Comparison of ENCODE assay signal across 19 cellular contexts in genomic region chr7:132422502-132423101, GRCh38.
A peak's percentile ranks its signal among the peaks of the same experiment; 100 is the strongest.
DNase-seq lines count a peak whose midpoint lies in the region; ATAC-seq and TF ChIP-seq lines count a peak whose summit lies in the region.
"Had no signal": no experiment of that assay in that cellular context is flagged by ENCODE, and none has a peak within 500 bp of the region (broad histone marks: within the 10 kb centered on the region; RNA-seq: fewer than 3 reads in every experiment).

No MANE protein-coding gene starts in this region.

- H3K27ac Mint-ChIP-seq in nephron progenitor cell, result no peak overlapping the region
- H3K27ac Mint-ChIP-seq: activated naive CD8-positive, alpha-beta T cell treated with anti-CD3 and anti-CD28 coated beads, Interleukin-2, amount 50 U/mL, for 24 hours; activated T-helper 2 cell treated with anti-CD3 and anti-CD28 coated beads, Interferon-gamma antibody, Interleukin-2, Interleukin-4, amounts not matched to agents 10 μg/mL and 5 μg/mL and 100 μg/mL, durations not matched to agents 14 hours and 24 hours and 36 hours; endodermal cell; stimulated activated naive B cell treated with anti-CD40 and anti-IgM and Interleukin-4, amounts not matched to agents 10 μg/mL and 1 μg/mL and 100 μg/mL, for 72 hours; type B pancreatic cell had no signal

- H3K79me2 ChIP-seq in fibroblast of lung (ENCODE audit: control insufficient read depth, insufficient read depth, low read length), result no peaks in the 10 kb centered on the region

- H3K4me3 Mint-ChIP-seq in nephron progenitor cell, result no peak overlapping the region
- H3K4me3 Mint-ChIP-seq: activated naive CD8-positive, alpha-beta T cell treated with anti-CD3 and anti-CD28 coated beads, Interleukin-2, amount 50 U/mL, for 24 hours; endodermal cell; stimulated activated naive B cell treated with anti-CD40 and anti-IgM and Interleukin-4, amounts not matched to agents 10 μg/mL and 1 μg/mL and 100 μg/mL, for 72 hours had no signal

- DNase-seq in Right ventricle myocardium superior (peak; percentile 45), left ventricle myocardium inferior (no peak), fibroblast of lung (ENCODE audit: low read depth in 2 of 2) (peak; percentile 48 to 69), nephron progenitor cell (peak; percentile 32), foreskin keratinocyte (no peak), Ammon's horn (ENCODE audit: low spot score) (no peak), NCI-H2196 (lab: John Stamatoyannopoulos, UW; ENCODE audit: unreplicated experiment) (no peak)
- DNase-seq: 8988T; activated naive CD8-positive, alpha-beta T cell treated with anti-CD3 and anti-CD28 coated beads, Interleukin-2, amount 50 U/mL, for 24 hours; endodermal cell; NCI-H2081; NCI-H510A treated with DMSO at 0.1 percent for 48 hours; stimulated activated naive B cell treated with anti-CD40 and anti-IgM and Interleukin-4, amounts not matched to agents 10 μg/mL and 1 μg/mL and 100 μg/mL, for 72 hours had no signal

- H3K4me1 ChIP-seq in left ventricle myocardium inferior (peaks cover 73% of the 10 kb centered on the region), fibroblast of lung (ENCODE audit: control insufficient read depth, extremely low read depth, insufficient read depth, low read length) (peaks cover 17% of the 10 kb centered on the region), foreskin keratinocyte (no peaks in the 10 kb centered on the region)

- peaks cover 9% of the 10 kb centered on the region for H3K36me3 Mint-ChIP-seq in nephron progenitor cell (ENCODE audit: low read depth)
- H3K36me3 Mint-ChIP-seq: stimulated activated naive B cell treated with anti-CD40 and anti-IgM and Interleukin-4, amounts not matched to agents 10 μg/mL and 1 μg/mL and 100 μg/mL, for 72 hours; type B pancreatic cell had no signal

- H3K27me3 Mint-ChIP-seq in nephron progenitor cell (ENCODE audit: low read depth, poor library complexity), result peaks cover 47% of the 10 kb centered on the region
- H3K27me3 Mint-ChIP-seq: activated naive CD8-positive, alpha-beta T cell treated with anti-CD3 and anti-CD28 coated beads, Interleukin-2, amount 50 U/mL, for 24 hours had no signal

- no peak overlapping the region for H3K9ac ChIP-seq in fibroblast of lung (ENCODE audit: insufficient read depth, low read length)

- peaks cover 10% of the 10 kb centered on the region for H3K9me3 Mint-ChIP-seq in nephron progenitor cell
- H3K9me3 Mint-ChIP-seq: type B pancreatic cell had no signal

- no peak overlapping the region for H3K4me3 ChIP-seq in left ventricle myocardium inferior
- no peak overlapping the region for H3K4me3 ChIP-seq in fibroblast of lung (replicated peaks in 1 of 4; ENCODE audit: control extremely low read depth in 1 of 4, insufficient read depth in 1 of 4, low read depth in 3 of 4, low read length in 4 of 4)

- H3K4me2 ChIP-seq in fibroblast of lung (ENCODE audit: extremely low read depth, insufficient read depth, low read length), result no peak overlapping the region

- intact Hi-C loops in Right ventricle myocardium superior (cut with DNase I) (no loop called here), left ventricle myocardium inferior (cut with micrococcal nuclease) (no loop called here)

- H3K27ac ChIP-seq in left ventricle myocardium inferior (replicated peaks) (no peak overlapping the region), fibroblast of lung (ENCODE audit: insufficient read depth, low read length) (no peak overlapping the region), foreskin keratinocyte (no peak overlapping the region)
- H3K27ac ChIP-seq: C4-2B had no signal

- peak; percentile 11 for ATAC-seq in Right ventricle myocardium superior (ENCODE audit: poor library complexity)
- no peak for ATAC-seq in foreskin keratinocyte
- no peak for ATAC-seq in HG03432 (IDR thresholded peaks at IDR 0.05; ENCODE audit: unreplicated experiment)
- ATAC-seq: activated CD4-positive, CD25-positive, alpha-beta regulatory T cell treated with anti-CD3 and anti-CD28 coated beads, Interleukin-2, amount 50 U/mL, for 24 hours; activated naive CD8-positive, alpha-beta T cell treated with anti-CD3 and anti-CD28 coated beads, Interleukin-2, amount 50 U/mL, for 24 hours; HCT116; stimulated activated naive B cell treated with anti-CD40 and anti-IgM and Interleukin-4, amounts not matched to agents 10 μg/mL and 1 μg/mL and 100 μg/mL, for 72 hours had no signal

- H4K20me1 ChIP-seq in fibroblast of lung (ENCODE audit: control insufficient read depth, extremely low read depth, insufficient read depth, low read length), result no peaks in the 10 kb centered on the region

- H3K36me3 ChIP-seq in left ventricle myocardium inferior, result no peaks in the 10 kb centered on the region
- H3K36me3 ChIP-seq in fibroblast of lung (ENCODE audit: control insufficient read depth, insufficient read depth, low read length), result no peaks in the 10 kb centered on the region

- H2AFZ ChIP-seq in fibroblast of lung (ENCODE audit: low read length), result no peak overlapping the region

- H3K27me3 ChIP-seq in left ventricle myocardium inferior (ENCODE audit: low read depth) (no peaks in the 10 kb centered on the region), fibroblast of lung (ENCODE audit: control insufficient read depth, insufficient read depth, low read length) (no peaks in the 10 kb centered on the region), foreskin keratinocyte (no peaks in the 10 kb centered on the region)

- TF ChIP-seq CTCF in left ventricle myocardium inferior (IDR thresholded peaks at IDR 0.05; ENCODE audit: borderline replicate concordance) (no peak), fibroblast of lung (conservative IDR thresholded peaks at IDR 0.05 in 1 of 2, IDR thresholded peaks at IDR 0.05 in 1 of 2; ENCODE audit: low read depth in 1 of 2, low read length in 2 of 2) (no peak), nephron progenitor cell (IDR thresholded peaks at IDR 0.05) (no peak), foreskin keratinocyte (conservative IDR thresholded peaks at IDR 0.05) (no peak)

- H3K4me1 Mint-ChIP-seq in nephron progenitor cell, result peaks cover 99% of the 10 kb centered on the region
- H3K4me1 Mint-ChIP-seq: stimulated activated naive B cell treated with anti-CD40 and anti-IgM and Interleukin-4, amounts not matched to agents 10 μg/mL and 1 μg/mL and 100 μg/mL, for 72 hours had no signal

- H3K9me3 ChIP-seq in left ventricle myocardium inferior (replicated peaks) (no peaks in the 10 kb centered on the region), fibroblast of lung (ENCODE audit: control insufficient read depth, insufficient read depth, low read depth, low read length) (no peaks in the 10 kb centered on the region)

Comparison
In these comparisons a context has a peak if more than half of its experiments do, and no peak if none do; other contexts are left out.
1. DNase-seq: peak in Right ventricle myocardium superior (single experiment), fibroblast of lung (2 of 2) and nephron progenitor cell (single experiment); none in left ventricle myocardium inferior (single experiment), foreskin keratinocyte (0 of 2), Ammon's horn (single experiment) and NCI-H2196 (single experiment).